3 cellular contexts compared by ENCODE assay signal in the genomic region with DNA sequence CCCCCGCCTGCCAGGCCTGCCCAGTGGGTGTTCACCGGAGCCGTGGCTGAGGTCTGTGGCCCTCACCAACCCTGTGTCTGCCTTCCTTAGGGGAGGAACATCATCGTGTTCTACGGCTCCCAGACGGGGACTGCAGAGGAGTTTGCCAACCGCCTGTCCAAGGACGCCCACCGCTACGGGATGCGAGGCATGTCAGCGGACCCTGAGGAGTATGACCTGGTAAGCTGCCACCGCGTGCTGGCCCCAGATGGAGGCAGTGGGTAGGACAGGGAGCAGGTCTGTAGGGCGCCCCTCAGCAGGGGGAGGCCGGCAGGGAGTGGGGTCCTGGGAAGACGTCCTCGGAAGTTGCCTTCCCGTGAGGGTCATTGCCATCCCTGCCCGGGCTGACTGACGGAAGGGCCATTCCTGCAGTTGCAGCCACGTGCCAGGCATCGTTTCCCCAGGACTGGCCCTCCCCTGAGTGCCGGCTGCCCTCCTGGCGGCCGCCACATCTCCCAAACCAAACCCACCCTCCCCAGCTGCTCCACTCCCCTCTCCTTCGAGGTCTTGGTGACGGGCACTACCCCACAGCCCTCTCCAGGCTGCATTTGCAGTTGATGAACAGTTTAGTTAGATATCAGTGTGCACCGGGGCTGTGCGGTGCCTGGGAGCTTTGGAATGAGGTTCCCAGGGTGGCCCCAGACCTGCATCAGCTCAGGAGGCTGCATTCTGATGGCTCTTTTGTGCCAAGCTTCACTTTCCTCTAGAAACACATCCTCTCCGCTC.
TF ChIP-seq lines count a peak whose summit lies in the region.

No MANE protein-coding gene starts in this region.

TF ChIP-seq in SK-N-SH, 30 proteins besides CTCF, POLR2A, EP300 and RAD21 (continues in another document):
- TF ChIP-seq, protein P1, sequence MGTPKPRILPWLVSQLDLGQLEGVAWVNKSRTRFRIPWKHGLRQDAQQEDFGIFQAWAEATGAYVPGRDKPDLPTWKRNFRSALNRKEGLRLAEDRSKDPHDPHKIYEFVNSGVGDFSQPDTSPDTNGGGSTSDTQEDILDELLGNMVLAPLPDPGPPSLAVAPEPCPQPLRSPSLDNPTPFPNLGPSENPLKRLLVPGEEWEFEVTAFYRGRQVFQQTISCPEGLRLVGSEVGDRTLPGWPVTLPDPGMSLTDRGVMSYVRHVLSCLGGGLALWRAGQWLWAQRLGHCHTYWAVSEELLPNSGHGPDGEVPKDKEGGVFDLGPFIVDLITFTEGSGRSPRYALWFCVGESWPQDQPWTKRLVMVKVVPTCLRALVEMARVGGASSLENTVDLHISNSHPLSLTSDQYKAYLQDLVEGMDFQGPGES (IDR thresholded peaks at IDR 0.05; ENCODE audit: low read depth, low read length): no peak
- TF ChIP-seq RFX5 (IDR thresholded peaks at IDR 0.05; ENCODE audit: low read length): no peak
- no peak for TF ChIP-seq TCF12 (IDR thresholded peaks at IDR 0.05)
- TF ChIP-seq, protein P2, sequence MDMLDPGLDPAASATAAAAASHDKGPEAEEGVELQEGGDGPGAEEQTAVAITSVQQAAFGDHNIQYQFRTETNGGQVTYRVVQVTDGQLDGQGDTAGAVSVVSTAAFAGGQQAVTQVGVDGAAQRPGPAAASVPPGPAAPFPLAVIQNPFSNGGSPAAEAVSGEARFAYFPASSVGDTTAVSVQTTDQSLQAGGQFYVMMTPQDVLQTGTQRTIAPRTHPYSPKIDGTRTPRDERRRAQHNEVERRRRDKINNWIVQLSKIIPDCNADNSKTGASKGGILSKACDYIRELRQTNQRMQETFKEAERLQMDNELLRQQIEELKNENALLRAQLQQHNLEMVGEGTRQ (IDR thresholded peaks at IDR 0.05; ENCODE audit: borderline replicate concordance, low read depth, low read length): no peak
- TF ChIP-seq, protein P3, sequence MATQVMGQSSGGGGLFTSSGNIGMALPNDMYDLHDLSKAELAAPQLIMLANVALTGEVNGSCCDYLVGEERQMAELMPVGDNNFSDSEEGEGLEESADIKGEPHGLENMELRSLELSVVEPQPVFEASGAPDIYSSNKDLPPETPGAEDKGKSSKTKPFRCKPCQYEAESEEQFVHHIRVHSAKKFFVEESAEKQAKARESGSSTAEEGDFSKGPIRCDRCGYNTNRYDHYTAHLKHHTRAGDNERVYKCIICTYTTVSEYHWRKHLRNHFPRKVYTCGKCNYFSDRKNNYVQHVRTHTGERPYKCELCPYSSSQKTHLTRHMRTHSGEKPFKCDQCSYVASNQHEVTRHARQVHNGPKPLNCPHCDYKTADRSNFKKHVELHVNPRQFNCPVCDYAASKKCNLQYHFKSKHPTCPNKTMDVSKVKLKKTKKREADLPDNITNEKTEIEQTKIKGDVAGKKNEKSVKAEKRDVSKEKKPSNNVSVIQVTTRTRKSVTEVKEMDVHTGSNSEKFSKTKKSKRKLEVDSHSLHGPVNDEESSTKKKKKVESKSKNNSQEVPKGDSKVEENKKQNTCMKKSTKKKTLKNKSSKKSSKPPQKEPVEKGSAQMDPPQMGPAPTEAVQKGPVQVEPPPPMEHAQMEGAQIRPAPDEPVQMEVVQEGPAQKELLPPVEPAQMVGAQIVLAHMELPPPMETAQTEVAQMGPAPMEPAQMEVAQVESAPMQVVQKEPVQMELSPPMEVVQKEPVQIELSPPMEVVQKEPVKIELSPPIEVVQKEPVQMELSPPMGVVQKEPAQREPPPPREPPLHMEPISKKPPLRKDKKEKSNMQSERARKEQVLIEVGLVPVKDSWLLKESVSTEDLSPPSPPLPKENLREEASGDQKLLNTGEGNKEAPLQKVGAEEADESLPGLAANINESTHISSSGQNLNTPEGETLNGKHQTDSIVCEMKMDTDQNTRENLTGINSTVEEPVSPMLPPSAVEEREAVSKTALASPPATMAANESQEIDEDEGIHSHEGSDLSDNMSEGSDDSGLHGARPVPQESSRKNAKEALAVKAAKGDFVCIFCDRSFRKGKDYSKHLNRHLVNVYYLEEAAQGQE (IDR thresholded peaks at IDR 0.05; ENCODE audit: low read depth, low read length): no peak
- no peak for TF ChIP-seq NRF1 (IDR thresholded peaks at IDR 0.05; ENCODE audit: low read depth, low read length)
- no peak for TF ChIP-seq FOXJ3 (CRISPR knock-in tag; IDR thresholded peaks at IDR 0.05)
- no peak for TF ChIP-seq YY1 (IDR thresholded peaks at IDR 0.05; ENCODE audit: low read depth)
- TF ChIP-seq, protein P4, sequence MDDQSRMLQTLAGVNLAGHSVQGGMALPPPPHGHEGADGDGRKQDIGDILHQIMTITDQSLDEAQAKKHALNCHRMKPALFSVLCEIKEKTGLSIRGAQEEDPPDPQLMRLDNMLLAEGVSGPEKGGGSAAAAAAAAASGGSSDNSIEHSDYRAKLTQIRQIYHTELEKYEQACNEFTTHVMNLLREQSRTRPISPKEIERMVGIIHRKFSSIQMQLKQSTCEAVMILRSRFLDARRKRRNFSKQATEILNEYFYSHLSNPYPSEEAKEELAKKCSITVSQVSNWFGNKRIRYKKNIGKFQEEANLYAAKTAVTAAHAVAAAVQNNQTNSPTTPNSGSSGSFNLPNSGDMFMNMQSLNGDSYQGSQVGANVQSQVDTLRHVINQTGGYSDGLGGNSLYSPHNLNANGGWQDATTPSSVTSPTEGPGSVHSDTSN (IDR thresholded peaks at IDR 0.05): no peak
- TF ChIP-seq MXI1 (IDR thresholded peaks at IDR 0.05; ENCODE audit: low read depth, low read length): no peak

TF ChIP-seq in SK-N-SH treated with all-trans-retinoic acid at 6 μM for 48 hours, 23 proteins besides CTCF, POLR2A, EP300 and RAD21:
- TF ChIP-seq CSDC2 (CRISPR knock-in tag; IDR thresholded peaks at IDR 0.05): no peak
- TF ChIP-seq, protein P5, sequence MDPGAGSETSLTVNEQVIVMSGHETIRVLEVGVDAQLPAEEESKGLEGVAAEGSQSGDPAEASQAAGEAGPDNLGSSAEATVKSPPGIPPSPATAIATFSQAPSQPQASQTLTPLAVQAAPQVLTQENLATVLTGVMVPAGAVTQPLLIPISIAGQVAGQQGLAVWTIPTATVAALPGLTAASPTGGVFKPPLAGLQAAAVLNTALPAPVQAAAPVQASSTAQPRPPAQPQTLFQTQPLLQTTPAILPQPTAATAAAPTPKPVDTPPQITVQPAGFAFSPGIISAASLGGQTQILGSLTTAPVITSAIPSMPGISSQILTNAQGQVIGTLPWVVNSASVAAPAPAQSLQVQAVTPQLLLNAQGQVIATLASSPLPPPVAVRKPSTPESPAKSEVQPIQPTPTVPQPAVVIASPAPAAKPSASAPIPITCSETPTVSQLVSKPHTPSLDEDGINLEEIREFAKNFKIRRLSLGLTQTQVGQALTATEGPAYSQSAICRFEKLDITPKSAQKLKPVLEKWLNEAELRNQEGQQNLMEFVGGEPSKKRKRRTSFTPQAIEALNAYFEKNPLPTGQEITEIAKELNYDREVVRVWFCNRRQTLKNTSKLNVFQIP (CRISPR knock-in tag; IDR thresholded peaks at IDR 0.05; ENCODE audit: borderline replicate concordance, low read depth): no peak
- no peak for TF ChIP-seq ISL1 (CRISPR knock-in tag; IDR thresholded peaks at IDR 0.05)
- no peak for TF ChIP-seq ZNF70 (CRISPR knock-in tag; IDR thresholded peaks at IDR 0.05)
- TF ChIP-seq GLIS3 (CRISPR knock-in tag; IDR thresholded peaks at IDR 0.05): no peak
TF ChIP-seq in SK-N-SH treated with all-trans-retinoic acid at 6 μM for 48 hours: peak in this region for 0.

TF ChIP-seq in HepG2, 621 proteins besides CTCF, POLR2A, EP300 and RAD21:
- TF ChIP-seq, protein P6, sequence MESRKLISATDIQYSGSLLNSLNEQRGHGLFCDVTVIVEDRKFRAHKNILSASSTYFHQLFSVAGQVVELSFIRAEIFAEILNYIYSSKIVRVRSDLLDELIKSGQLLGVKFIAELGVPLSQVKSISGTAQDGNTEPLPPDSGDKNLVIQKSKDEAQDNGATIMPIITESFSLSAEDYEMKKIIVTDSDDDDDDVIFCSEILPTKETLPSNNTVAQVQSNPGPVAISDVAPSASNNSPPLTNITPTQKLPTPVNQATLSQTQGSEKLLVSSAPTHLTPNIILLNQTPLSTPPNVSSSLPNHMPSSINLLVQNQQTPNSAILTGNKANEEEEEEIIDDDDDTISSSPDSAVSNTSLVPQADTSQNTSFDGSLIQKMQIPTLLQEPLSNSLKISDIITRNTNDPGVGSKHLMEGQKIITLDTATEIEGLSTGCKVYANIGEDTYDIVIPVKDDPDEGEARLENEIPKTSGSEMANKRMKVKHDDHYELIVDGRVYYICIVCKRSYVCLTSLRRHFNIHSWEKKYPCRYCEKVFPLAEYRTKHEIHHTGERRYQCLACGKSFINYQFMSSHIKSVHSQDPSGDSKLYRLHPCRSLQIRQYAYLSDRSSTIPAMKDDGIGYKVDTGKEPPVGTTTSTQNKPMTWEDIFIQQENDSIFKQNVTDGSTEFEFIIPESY (CRISPR knock-in tag; IDR thresholded peaks at IDR 0.05): peak; percentile 58; the same call in 1 of the 2 replicates
- TF ChIP-seq AGO2 (optimal IDR thresholded peaks at IDR 0.05; ENCODE audit: low read depth, low read length): peak; percentile 81
- TF ChIP-seq MTF2 (CRISPR knock-in tag; IDR thresholded peaks at IDR 0.05; ENCODE audit: borderline replicate concordance): no peak
